1 cellular context compared by ENCODE assay signal in genomic region chr14:70934084-70934483, GRCh38.
TF ChIP-seq lines count a peak whose summit lies in the region.

No MANE protein-coding gene starts in this region.

TF ChIP-seq in K562, 482 proteins besides CTCF, POLR2A, EP300 and RAD21 (continued from another document):
- no peak for TF ChIP-seq NFXL1 (CRISPR knock-in tag; IDR thresholded peaks at IDR 0.05)
TF ChIP-seq in K562: peak in this region for 2.
